In the genomic region with DNA sequence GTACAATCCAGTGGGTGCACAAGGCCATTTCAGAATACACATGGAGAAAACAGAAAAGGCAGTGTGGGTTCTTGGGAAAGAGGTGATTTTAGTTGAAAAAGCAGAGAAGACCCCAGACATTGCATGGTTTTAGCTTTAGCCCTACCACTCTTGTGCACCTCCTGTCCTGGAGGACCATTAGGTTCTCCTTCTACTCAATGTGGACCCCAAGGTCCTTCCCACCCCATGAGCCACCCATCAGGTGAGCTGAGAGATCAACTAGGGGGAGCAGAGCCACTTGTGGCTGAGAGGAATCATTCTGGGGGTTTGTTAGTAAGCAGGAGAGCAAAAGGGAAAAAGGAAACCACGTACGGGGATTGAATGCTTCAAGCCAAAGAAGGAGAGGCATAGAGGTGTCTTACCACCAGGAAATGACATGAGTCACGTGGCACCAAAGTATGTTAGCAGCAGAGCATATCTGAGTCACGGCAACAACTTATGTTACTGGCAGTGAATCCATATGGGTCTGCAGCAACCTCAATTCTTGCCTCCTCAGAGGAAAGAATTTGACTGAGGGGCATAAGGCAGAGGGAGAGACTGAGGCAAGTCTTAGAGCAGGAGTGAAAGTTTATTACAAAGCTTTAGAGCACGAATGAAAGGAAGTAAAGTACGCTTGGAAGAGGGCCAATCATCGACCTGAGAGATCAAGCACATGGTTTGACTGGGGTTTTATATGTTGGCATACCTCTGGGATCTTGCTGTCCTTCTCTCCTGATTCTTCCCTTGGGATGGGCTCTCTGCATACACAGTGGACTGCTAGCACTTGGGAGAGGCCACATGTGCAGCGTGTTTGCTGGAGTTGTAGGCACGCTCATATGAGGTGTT, we compare ENCODE assay signal across 8 cellular contexts.
DNase-seq lines count a peak whose midpoint lies in the region; ATAC-seq and TF ChIP-seq lines count a peak whose summit lies in the region.

No MANE protein-coding gene starts in this region.

- DNase-seq in DMS53 (lab: John Stamatoyannopoulos, UW): peak; percentile 43
- DNase-seq in DMS53 treated with DMSO at 0.1 percent for 48 hours (lab: John Stamatoyannopoulos, UW; ENCODE audit: unreplicated experiment): no peak
- peak in 25 of 34 experiments; percentile 1 to 33 (median 10) for DNase-seq in T-cell
- peak; percentile 95 for DNase-seq in epithelial cell of esophagus (ENCODE audit: low read depth)
- peak; percentile 1 to 15 for DNase-seq in stimulated activated CD8-positive, alpha-beta memory T cell treated with anti-CD3 and anti-CD28 coated beads, Interleukin-7, amount 100 ng/mL, for 4 hours (ENCODE audit: low read depth in 2 of 2)
- DNase-seq in ureter (ENCODE audit: low spot score): no peak
- DNase-seq in pons (ENCODE audit: low spot score): no peak

- peaks cover 0 to 2% of the 10 kb centered on the region in 2 donors for H3K27me3 Mint-ChIP-seq in T-cell

- no peak overlapping the region for H3K27ac Mint-ChIP-seq in T-cell

- CTCF ChIA-PET in T-cell (lab: Charles Lee): no interaction called here

- no peak for TF ChIP-seq CTCF in epithelial cell of esophagus (IDR thresholded peaks at IDR 0.05; ENCODE audit: insufficient read depth, low read depth, low read length, missing control alignments)

- H3K4me3 ChIP-seq in epithelial cell of esophagus (ENCODE audit: low read length): peak overlapping the region; percentile 5

- POLR2A ChIA-PET in T-cell (lab: Charles Lee): no interaction called here

- H3K4me1 Mint-ChIP-seq in T-cell: peaks cover 18 to 19% (median 18%) of the 10 kb centered on the region in 3 donors

- ATAC-seq in T-cell (replicated peaks in 1 of 4): peak; percentile 71 to 98 (median 90)
- ATAC-seq in GM21717 (IDR thresholded peaks at IDR 0.05; ENCODE audit: unreplicated experiment): no peak

- no peaks in the 10 kb centered on the region for H3K9me3 Mint-ChIP-seq in T-cell

- H3K4me3 Mint-ChIP-seq in T-cell: peak overlapping the region; percentile 5 to 52 (median 37)

- H3K36me3 Mint-ChIP-seq in T-cell: no peaks in the 10 kb centered on the region

Comparison
In these comparisons a context has a peak if more than half of its experiments do, and no peak if none do; other contexts are left out.
1. DNase-seq: peak in DMS53 (single experiment), T-cell (25 of 34), epithelial cell of esophagus (single experiment) and stimulated activated CD8-positive, alpha-beta memory T cell treated with anti-CD3 and anti-CD28 coated beads, Interleukin-7, amount 100 ng/mL, for 4 hours (2 of 2); none in DMS53 treated with DMSO at 0.1 percent for 48 hours (single experiment), ureter (single experiment) and pons (single experiment).